ENCODE assay signal across 1 cellular context in genomic region chr2:120542911-120543527, GRCh38.
TF ChIP-seq lines count a peak whose summit lies in the region.

No MANE protein-coding gene starts in this region.

TF ChIP-seq in HepG2, 621 proteins besides CTCF, POLR2A, EP300 and RAD21 (continued from another document and continues in another):
- TF ChIP-seq AHDC1 (CRISPR knock-in tag; IDR thresholded peaks at IDR 0.05; ENCODE audit: borderline replicate concordance): peak; percentile 65
- TF ChIP-seq ZNF768 (CRISPR knock-in tag; IDR thresholded peaks at IDR 0.05): no peak
- no peak for TF ChIP-seq PAX8 (CRISPR knock-in tag; IDR thresholded peaks at IDR 0.05; ENCODE audit: borderline replicate concordance)
- peak; percentile 70; the same call in 1 of the 2 replicates for TF ChIP-seq ZNF670 (CRISPR knock-in tag; IDR thresholded peaks at IDR 0.05; ENCODE audit: borderline replicate concordance)
- peak; percentile 57; the same call in 1 of the 2 replicates for TF ChIP-seq ZBTB7A (CRISPR knock-in tag; IDR thresholded peaks at IDR 0.05)
- TF ChIP-seq USF2 (IDR thresholded peaks at IDR 0.05; ENCODE audit: low read depth, low read length): no peak
- TF ChIP-seq USF2 (CRISPR knock-in tag; IDR thresholded peaks at IDR 0.05; ENCODE audit: borderline replicate concordance): no peak
- TF ChIP-seq TFDP2 (CRISPR knock-in tag; IDR thresholded peaks at IDR 0.05): peak; percentile 51; the same call in 1 of the 2 replicates
- no peak for TF ChIP-seq RBAK (CRISPR knock-in tag; IDR thresholded peaks at IDR 0.05)
- TF ChIP-seq HNF1B (CRISPR knock-in tag; IDR thresholded peaks at IDR 0.05): peak; percentile 82; the same call in 1 of the 2 replicates
- TF ChIP-seq ATF3 (CRISPR knock-in tag; IDR thresholded peaks at IDR 0.05): 0 out of 2 replicates have a peak, but pooled peaks have one; percentile 20
- TF ChIP-seq RFXAP (CRISPR knock-in tag; IDR thresholded peaks at IDR 0.05; ENCODE audit: borderline replicate concordance): 0 out of 2 replicates have a peak, but pooled peaks have one; percentile 44
- TF ChIP-seq BORCS8-MEF2B (CRISPR knock-in tag; IDR thresholded peaks at IDR 0.05): peak; percentile 37; the same call in 1 of the 2 replicates
- TF ChIP-seq RFX3 (CRISPR knock-in tag; IDR thresholded peaks at IDR 0.05): no peak
- TF ChIP-seq SSRP1 (CRISPR knock-in tag; IDR thresholded peaks at IDR 0.05): 0 out of 2 replicates have a peak, but pooled peaks have one; percentile 72
- peak; percentile 61; the same call in 1 of the 2 replicates for TF ChIP-seq SP4 (CRISPR knock-in tag; IDR thresholded peaks at IDR 0.05)
- TF ChIP-seq ZNF577 (CRISPR knock-in tag; IDR thresholded peaks at IDR 0.05; ENCODE audit: borderline replicate concordance, low read depth): no peak
- TF ChIP-seq ZNF501 (CRISPR knock-in tag; IDR thresholded peaks at IDR 0.05): peak; percentile 82
- TF ChIP-seq SRSF9 (IDR thresholded peaks at IDR 0.05; ENCODE audit: borderline replicate concordance, insufficient read depth, low read depth, low read length, poor library complexity, severe bottlenecking): no peak
- TF ChIP-seq ZNF746 (CRISPR knock-in tag; IDR thresholded peaks at IDR 0.05): no peak
- TF ChIP-seq KLF13 (CRISPR knock-in tag; IDR thresholded peaks at IDR 0.05): no peak
- peak; percentile 60; the same call in 1 of the 2 replicates for TF ChIP-seq JUN (CRISPR knock-in tag; IDR thresholded peaks at IDR 0.05)
- TF ChIP-seq GPN1 (CRISPR knock-in tag; IDR thresholded peaks at IDR 0.05; ENCODE audit: borderline replicate concordance): no peak
- no peak for TF ChIP-seq REXO4 (CRISPR knock-in tag; IDR thresholded peaks at IDR 0.05; ENCODE audit: borderline replicate concordance)
- TF ChIP-seq E2F5 (CRISPR knock-in tag; conservative IDR thresholded peaks at IDR 0.05): no peak
- TF ChIP-seq THAP9 (CRISPR knock-in tag; IDR thresholded peaks at IDR 0.05; ENCODE audit: borderline replicate concordance): peak; percentile 40; the same call in 1 of the 2 replicates
- TF ChIP-seq ZMYM2 (CRISPR knock-in tag; IDR thresholded peaks at IDR 0.05): peak; percentile 60; the same call in 1 of the 2 replicates
- peak; percentile 72 for TF ChIP-seq ZMYM4 (CRISPR knock-in tag; IDR thresholded peaks at IDR 0.05)
- 0 out of 2 replicates have a peak, but pooled peaks have one; percentile 67 for TF ChIP-seq ZNF557 (CRISPR knock-in tag; IDR thresholded peaks at IDR 0.05)
- no peak for TF ChIP-seq ELK4 (CRISPR knock-in tag; IDR thresholded peaks at IDR 0.05; ENCODE audit: borderline replicate concordance)
- TF ChIP-seq HOMEZ (CRISPR knock-in tag; IDR thresholded peaks at IDR 0.05; ENCODE audit: low read depth): peak; percentile 54; the same call in 1 of the 2 replicates
- peak; percentile 74 for TF ChIP-seq HOXA3 (CRISPR knock-in tag; IDR thresholded peaks at IDR 0.05)
- TF ChIP-seq ATM (IDR thresholded peaks at IDR 0.05; ENCODE audit: borderline replicate concordance): no peak
- TF ChIP-seq ATF1 (CRISPR knock-in tag; IDR thresholded peaks at IDR 0.05): no peak; the same call in 1 of the 2 replicates
- TF ChIP-seq MIER3 (CRISPR knock-in tag; IDR thresholded peaks at IDR 0.05; ENCODE audit: borderline replicate concordance): 0 out of 2 replicates have a peak, but pooled peaks have one; percentile 41
- 0 out of 2 replicates have a peak, but pooled peaks have one; percentile 59 for TF ChIP-seq ZNF264 (CRISPR knock-in tag; IDR thresholded peaks at IDR 0.05)
- TF ChIP-seq ZNF225 (CRISPR knock-in tag; IDR thresholded peaks at IDR 0.05): no peak
- TF ChIP-seq HDAC1 (CRISPR knock-in tag; IDR thresholded peaks at IDR 0.05): peak; percentile 59
- peak; percentile 76; the same call in 1 of the 2 replicates for TF ChIP-seq ZNF788 (CRISPR knock-in tag; IDR thresholded peaks at IDR 0.05; ENCODE audit: borderline replicate concordance)
- 0 out of 2 replicates have a peak, but pooled peaks have one; percentile 26 for TF ChIP-seq SPEN (CRISPR knock-in tag; IDR thresholded peaks at IDR 0.05; ENCODE audit: low read depth)
- TF ChIP-seq CSRNP1 (CRISPR knock-in tag; IDR thresholded peaks at IDR 0.05): peak; percentile 61; the same call in 1 of the 2 replicates
- no peak for TF ChIP-seq MAZ (IDR thresholded peaks at IDR 0.05; ENCODE audit: borderline replicate concordance, low read depth, low read length)
- TF ChIP-seq MAZ (CRISPR knock-in tag; IDR thresholded peaks at IDR 0.05; ENCODE audit: low read depth): no peak
